Comparison of ENCODE assay signal across 19 cellular contexts in the genomic region with DNA sequence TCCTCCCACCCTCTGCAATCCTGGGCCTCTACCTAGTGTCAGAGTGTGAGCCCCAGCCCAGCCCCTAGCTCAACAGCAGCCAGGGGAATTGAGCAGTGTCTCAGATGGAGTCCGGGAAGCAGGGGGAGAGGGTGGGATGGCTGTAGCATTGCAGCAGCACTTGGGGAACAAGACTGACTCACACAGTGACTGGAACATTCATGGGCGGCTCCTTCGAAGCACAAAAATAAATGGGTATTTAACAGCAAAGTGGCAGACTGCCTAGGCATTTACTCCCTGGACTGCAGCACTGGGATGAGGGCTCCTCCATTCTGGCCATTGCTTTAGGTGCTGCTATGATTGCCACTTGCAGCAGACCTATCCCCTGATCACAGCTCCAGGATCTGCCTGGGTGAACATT. TPM values are rescaled to one million over a fixed set of nuclear protein-coding genes. Genes with fewer than 3 reads are reported as not detected.
DNase-seq lines count a peak whose midpoint lies in the region; ATAC-seq and TF ChIP-seq lines count a peak whose summit lies in the region.
"Had no signal": no experiment of that assay in that cellular context is flagged by ENCODE, and none has a peak within 500 bp of the region (broad histone marks: within the 10 kb centered on the region; RNA-seq: fewer than 3 reads in every experiment).

No MANE protein-coding gene starts in this region.

- no peaks in the 10 kb centered on the region for H3K27me3 ChIP-seq in GM23248 (replicated peaks; ENCODE audit: insufficient read depth)
- H3K27me3 ChIP-seq in left lung, result no peaks in the 10 kb centered on the region
- no peaks in the 10 kb centered on the region for H3K27me3 ChIP-seq in smooth muscle cell (ENCODE audit: low read depth)

- H3K9ac ChIP-seq in GM23248, result no peak overlapping the region
- no peak overlapping the region for H3K9ac ChIP-seq in smooth muscle cell (ENCODE audit: low read depth)

- DNase-seq in GM23248 (peak; percentile 82), coronary artery (ENCODE audit: low spot score) (peak; percentile 92), left lung (no peak), smooth muscle cell (lab: John Stamatoyannopoulos, UW; ENCODE audit: unreplicated experiment) (no peak)
- no peak for DNase-seq in stimulated activated naive CD8-positive, alpha-beta T cell treated with anti-CD3 and anti-CD28 coated beads, Interleukin-15, amount 100 ng/mL, for 72 hours
- DNase-seq: activated CD4-positive, alpha-beta T cell treated with anti-CD3 and anti-CD28 coated beads for 1 hour; activated CD8-positive, alpha-beta memory T cell treated with anti-CD3 and anti-CD28 coated beads, Interleukin-2, amount 50 U/mL, for 48 hours; activated naive CD4-positive, alpha-beta T cell treated with Interleukin-2 at 50 U/mL for 16 hours; effector memory CD8-positive, alpha-beta T cell; kidney glomerular epithelial cell; NCI-H1105; NCI-H2171 treated with DMSO at 0.1 percent for 48 hours; stimulated activated CD4-positive, alpha-beta T cell treated with anti-CD3 and anti-CD28 coated beads, Interleukin-2, amount 100 ng/mL, for 24 hours had no signal

- H3K36me3 ChIP-seq in GM23248 (ENCODE audit: low read depth), result no peaks in the 10 kb centered on the region
- no peaks in the 10 kb centered on the region for H3K36me3 ChIP-seq in left lung
- H3K36me3 ChIP-seq in smooth muscle cell (ENCODE audit: low read depth), result no peaks in the 10 kb centered on the region

- ATAC-seq in left lung (peak; percentile 53), HG02870 (IDR thresholded peaks at IDR 0.05; ENCODE audit: unreplicated experiment) (no peak), HG03469 (IDR thresholded peaks at IDR 0.05; ENCODE audit: unreplicated experiment) (no peak), GM19452 (IDR thresholded peaks at IDR 0.05; ENCODE audit: unreplicated experiment) (no peak)
- ATAC-seq in stimulated activated naive CD8-positive, alpha-beta T cell treated with anti-CD3 and anti-CD28 coated beads, Interleukin-15, amount 100 ng/mL, for 72 hours, result no peak
- ATAC-seq: effector memory CD8-positive, alpha-beta T cell had no signal

- H3K4me1 ChIP-seq in GM23248 (ENCODE audit: insufficient read depth) (peaks cover 27% of the 10 kb centered on the region), left lung (no peaks in the 10 kb centered on the region), smooth muscle cell (ENCODE audit: low read depth) (peaks cover 16% of the 10 kb centered on the region)

- no peaks in the 10 kb centered on the region for H3K9me2 ChIP-seq in GM23248 (ENCODE audit: insufficient read depth)

- H3F3A ChIP-seq in GM23248 (ENCODE audit: insufficient read depth) (peaks cover 21% of the 10 kb centered on the region), smooth muscle cell (ENCODE audit: low read depth) (peaks cover 7% of the 10 kb centered on the region)

- H3K27ac ChIP-seq in GM23248, result peak overlapping the region; percentile 6; the same call in 1 of the 2 replicates
- peak overlapping the region; percentile 85 to 95 for H3K27ac ChIP-seq in coronary artery
- H3K27ac ChIP-seq in left lung, result no peak overlapping the region
- peak overlapping the region; percentile 28 for H3K27ac ChIP-seq in smooth muscle cell (ENCODE audit: low read depth)

- 29 to 32% methylated on average over 3 of the region's 3 CpGs for WGBS in GM23248 (ENCODE audit: low coverage in 1 of 2, low lambda C conversion rate in 2 of 2, missing lambda C conversion rate in 2 of 2), 2 experiments
- 43% methylated on average over 3 of the region's 3 CpGs for WGBS in smooth muscle cell (ENCODE audit: low lambda C conversion rate)

- H2AFZ ChIP-seq in GM23248 (0 out of 2 replicates have a peak overlapping the region, but pooled peaks have one; percentile 31), smooth muscle cell (ENCODE audit: low read depth) (peak overlapping the region; percentile 5)

- no peak overlapping the region for H3K4me3 Mint-ChIP-seq in stimulated activated naive CD8-positive, alpha-beta T cell treated with anti-CD3 and anti-CD28 coated beads, Interleukin-15, amount 100 ng/mL, for 72 hours
- H3K4me3 Mint-ChIP-seq: B cell; effector memory CD8-positive, alpha-beta T cell; T-helper 1 cell treated with Interleukin-12 subunit alpha and Interleukin-12 subunit beta and Interleukin-4 antibody, amounts not matched to agents 30 μg/mL and 1 μg/mL, for 36 hours; type B pancreatic cell had no signal

- H3K27me3 Mint-ChIP-seq in stimulated activated naive CD8-positive, alpha-beta T cell treated with anti-CD3 and anti-CD28 coated beads, Interleukin-15, amount 100 ng/mL, for 72 hours, result no peaks in the 10 kb centered on the region
- H3K27me3 Mint-ChIP-seq: B cell had no signal

- H4K20me1 ChIP-seq in GM23248 (ENCODE audit: insufficient read depth) (no peaks in the 10 kb centered on the region), smooth muscle cell (ENCODE audit: low read depth) (no peaks in the 10 kb centered on the region)

- H3K9me3 ChIP-seq in GM23248 (ENCODE audit: low read depth) (no peaks in the 10 kb centered on the region), left lung (no peaks in the 10 kb centered on the region), smooth muscle cell (replicated peaks; ENCODE audit: low read depth) (no peaks in the 10 kb centered on the region)

- H3K4me2 ChIP-seq in GM23248 (ENCODE audit: unreplicated experiment) (no peak overlapping the region), smooth muscle cell (peak overlapping the region; percentile 28)

- no peak overlapping the region for H3K4me3 ChIP-seq in GM23248
- H3K4me3 ChIP-seq in coronary artery, result no peak overlapping the region
- no peak overlapping the region for H3K4me3 ChIP-seq in left lung
- H3K4me3 ChIP-seq in smooth muscle cell, result no peak overlapping the region

- H3K9me3 Mint-ChIP-seq in stimulated activated naive CD8-positive, alpha-beta T cell treated with anti-CD3 and anti-CD28 coated beads, Interleukin-15, amount 100 ng/mL, for 72 hours, result no peaks in the 10 kb centered on the region
- H3K9me3 Mint-ChIP-seq: effector memory CD8-positive, alpha-beta T cell; T-helper 1 cell treated with Interleukin-12 subunit alpha and Interleukin-12 subunit beta and Interleukin-4 antibody, amounts not matched to agents 30 μg/mL and 1 μg/mL, for 36 hours; type B pancreatic cell had no signal

- no peaks in the 10 kb centered on the region for H3K79me2 ChIP-seq in GM23248 (ENCODE audit: insufficient read depth)
- no peaks in the 10 kb centered on the region for H3K79me2 ChIP-seq in smooth muscle cell (ENCODE audit: low read depth)

- in situ Hi-C loops in GM23248 (cut with MboI), result no loop called here

- no peak for TF ChIP-seq CTCF in coronary artery (IDR thresholded peaks at IDR 0.05)
- TF ChIP-seq CTCF in left lung (IDR thresholded peaks at IDR 0.05), result no peak
- no peak for TF ChIP-seq CTCF in smooth muscle cell (IDR thresholded peaks at IDR 0.05; ENCODE audit: borderline replicate concordance, insufficient read depth, poor library complexity, severe bottlenecking)

- H3K4me1 Mint-ChIP-seq in stimulated activated naive CD8-positive, alpha-beta T cell treated with anti-CD3 and anti-CD28 coated beads, Interleukin-15, amount 100 ng/mL, for 72 hours, result peaks cover 8% of the 10 kb centered on the region
- H3K4me1 Mint-ChIP-seq: B cell had no signal

- no peak overlapping the region for H3K27ac Mint-ChIP-seq in stimulated activated naive CD8-positive, alpha-beta T cell treated with anti-CD3 and anti-CD28 coated beads, Interleukin-15, amount 100 ng/mL, for 72 hours
- H3K27ac Mint-ChIP-seq: B cell; effector memory CD8-positive, alpha-beta T cell; T-helper 1 cell treated with Interleukin-12 subunit alpha and Interleukin-12 subunit beta and Interleukin-4 antibody, amounts not matched to agents 30 μg/mL and 1 μg/mL, for 36 hours; type B pancreatic cell had no signal

- intact Hi-C loops in left lung (cut with DNase I), result no loop called here

RNA-seq across cellular contexts. Expression of gene STK38L, which starts 46.0 kb away (rescaled TPM):
- 16.8 and 38.7 TPM in 2 replicates for total RNA-seq in GM23248 (2014; rRNA removed; shearing (Covaris generic))
- polyA plus RNA-seq in GM23248 (2016; fragmentation: Nextera tagmentation; extraction: Ambion mirVana) (16.0 and 19.9 TPM in 2 replicates), smooth muscle cell (57.8 and 82.7 TPM in 2 replicates)
- total RNA-seq in left lung (10 to 100 TPM; 28.2 to 34.8 TPM), smooth muscle cell (178 and 190 TPM in 2 replicates)

Comparison
In these comparisons a context has a peak if more than half of its experiments do, and no peak if none do; other contexts are left out.
1. DNase-seq: peak in GM23248 (single experiment) and coronary artery (single experiment); none in left lung (0 of 2), smooth muscle cell (single experiment) and stimulated activated naive CD8-positive, alpha-beta T cell treated with anti-CD3 and anti-CD28 coated beads, Interleukin-15, amount 100 ng/mL, for 72 hours (0 of 2).
2. H3K27ac ChIP-seq: peak in GM23248 (single experiment), coronary artery (2 of 2) and smooth muscle cell (single experiment); none in left lung (0 of 2).